19 cellular contexts compared by ENCODE assay signal in genomic region chr17:41360291-41360995, GRCh38. TPM values are rescaled to one million over a fixed set of nuclear protein-coding genes. Genes with fewer than 3 reads are reported as not detected.
DNase-seq lines count a peak whose midpoint lies in the region; ATAC-seq, FAIRE-seq and TF ChIP-seq lines count a peak whose summit lies in the region.
"Had no signal": no experiment of that assay in that cellular context is flagged by ENCODE, and none has a peak within 500 bp of the region (broad histone marks: within the 10 kb centered on the region; RNA-seq: fewer than 3 reads in every experiment).

No MANE protein-coding gene starts in this region.

- TF ChIP-seq POLR2A in A549 (IDR thresholded peaks at IDR 0.05; ENCODE audit: low read length) (no peak), vagina (IDR thresholded peaks at IDR 0.05) (no peak)

- H3K27me3 ChIP-seq in foreskin keratinocyte (no peaks in the 10 kb centered on the region), vagina (no peaks in the 10 kb centered on the region)
- H3K27me3 ChIP-seq: suprapubic skin had no signal

- H3K4me2 ChIP-seq in A549, result no peak overlapping the region

- H3K27ac ChIP-seq in A549 (no peak overlapping the region), foreskin keratinocyte (peak overlapping the region; percentile 92), vagina (no peak overlapping the region)
- H3K27ac ChIP-seq: coronary artery, suprapubic skin had no signal

- H3K36me3 ChIP-seq in vagina, result no peaks in the 10 kb centered on the region
- H3K36me3 ChIP-seq: suprapubic skin had no signal

- H3K4me3 ChIP-seq in A549, result no peak overlapping the region
- no peak overlapping the region for H3K4me3 ChIP-seq in vagina
- H3K4me3 ChIP-seq: coronary artery, K562, suprapubic skin had no signal

- DNase-seq in A549 (ENCODE audit: low read depth in 1 of 2, low spot score in 1 of 2) (no peak), HCEC 1CT (peak; percentile 50), T1000 (lab: John Stamatoyannopoulos, UW) (peak; percentile 56), foreskin keratinocyte (peak; percentile 69 to 89), left ventricle myocardium superior (no peak), vagina (ENCODE audit: extremely low spot score in 2 of 2) (no peak), sciatic nerve (ENCODE audit: low spot score) (no peak)
- DNase-seq: activated CD4-positive, alpha-beta T cell treated with anti-CD3 and anti-CD28 coated beads, Interleukin-2, amount 50 U/mL, for 1 hour; activated naive CD8-positive, alpha-beta T cell treated with anti-CD3 and anti-CD28 coated beads, Interleukin-2, amount 50 U/mL, for 24 hours; activated T-cell treated with anti-CD3 and anti-CD28 coated beads, Interleukin-2, amount 50 U/mL, for 48 hours; NCI-H1417; NCI-H2227 treated with DMSO at 0.1 percent for 48 hours; stimulated activated CD4-positive, alpha-beta T cell treated with anti-CD3 and anti-CD28 coated beads, Interleukin-1b, Interleukin-23, amount 100 ng/mL, for 48 hours had no signal

- TF ChIP-seq CTCF in A549 (IDR thresholded peaks at IDR 0.05) (no peak), foreskin keratinocyte (conservative IDR thresholded peaks at IDR 0.05) (no peak), vagina (IDR thresholded peaks at IDR 0.05) (no peak)

- TF ChIP-seq EP300 in A549 (IDR thresholded peaks at IDR 0.05), result no peak

- ATAC-seq in A549, result no peak; a peak in 1 of 6 replicates
- peak; percentile 38 for ATAC-seq in foreskin keratinocyte
- ATAC-seq in left ventricle myocardium superior, result no peak
- no peak for ATAC-seq in HG02970 (IDR thresholded peaks at IDR 0.05; ENCODE audit: low FRiP score, unreplicated experiment)
- ATAC-seq in sciatic nerve, result no peak
- ATAC-seq: activated naive CD8-positive, alpha-beta T cell treated with anti-CD3 and anti-CD28 coated beads, Interleukin-2, amount 50 U/mL, for 24 hours; K562 had no signal

- TF ChIP-seq RAD21 in A549 (conservative IDR thresholded peaks at IDR 0.05 in 1 of 2, IDR thresholded peaks at IDR 0.05 in 1 of 2), result no peak

- POLR2A ChIA-PET in A549 (lab: Yijun Ruan, JAX), result no interaction called here

- intact Hi-C loops in left ventricle myocardium superior (cut with micrococcal nuclease), result no loop called here
- intact Hi-C loops in vagina (cut with DNase I), result no loop called here
- intact Hi-C loops in sciatic nerve (cut with DNase I), result no loop called here

- 65% methylated on average over 5 of the region's 5 CpGs for WGBS in A549 (ENCODE audit: missing lambda C conversion rate)

- 0 out of 3 replicates have a peak, but pooled peaks cover 3% of the 10 kb centered on the region for H3K4me1 ChIP-seq in A549
- H3K4me1 ChIP-seq in foreskin keratinocyte, result peaks cover 8% of the 10 kb centered on the region
- H3K4me1 ChIP-seq in vagina, result no peaks in the 10 kb centered on the region
- H3K4me1 ChIP-seq: suprapubic skin had no signal

- FAIRE-seq in A549 (lab: Jason Lieb, UNC), result no peak

- H3K9me3 ChIP-seq in A549 (peaks cover 9% of the 10 kb centered on the region), vagina (no peaks in the 10 kb centered on the region)
- H3K9me3 ChIP-seq: suprapubic skin had no signal

- CTCF ChIA-PET in A549 (lab: Yijun Ruan, JAX), result interaction anchor here (0.6 to 1.5 kb wide), 5 partner anchors 31 to 191 kb away, joined by 3 to 4 read pairs (median 3); no protein-coding TSS in a partner anchor

TF ChIP-seq in A549, 52 proteins besides CTCF, POLR2A, EP300 and RAD21:
- TF ChIP-seq E2F6 (IDR thresholded peaks at IDR 0.05; ENCODE audit: borderline replicate concordance, low read depth) (0 out of 2 replicates have a peak, but pooled peaks have one; percentile 44), MAZ (IDR thresholded peaks at IDR 0.05; ENCODE audit: borderline replicate concordance, low read depth, low read length) (no peak)

RNA-seq across cellular contexts. Expression of gene KRT33B, which starts 9.2 kb away (rescaled TPM):
- polyA plus RNA-seq in A549 (2011; rRNA removed), result not detected in 2 replicates
- polyA plus RNA-seq in A549 (2012; cell fraction: cytosol; rRNA removed), result 0.05 and 0.06 TPM in 2 replicates
- polyA plus RNA-seq in A549 (2012; cell fraction: nucleus; rRNA removed), result 0.17 TPM in 1 of 2 replicates, not detected in the other
- 0.05 to 0.08 TPM in 2 of 3 replicates, not detected in the other for polyA plus RNA-seq in A549 (2017; fragmentation: RNase III; extraction: RNeasy Plus Mini Kit Qiagen cat#74134 plus additional on column Dnase treatment)
- polyA minus RNA-seq in A549 (2011; rRNA and poly(A)+ RNA removed), result not detected in 2 replicates
- total RNA-seq in foreskin keratinocyte, result 0.31 and 0.60 TPM in 2 replicates
- 0.32 and 0.57 TPM in 2 replicates for polyA plus RNA-seq in foreskin keratinocyte
- total RNA-seq in left ventricle myocardium superior, result not detected
- total RNA-seq in vagina, result not detected
- not detected for total RNA-seq in sciatic nerve
- total RNA-seq: K562, lung microvascular endothelial cell had no signal
- polyA plus RNA-seq: K562 had no signal

RNA-seq across cellular contexts. Expression of gene KRT33A, which starts 9.8 kb away (rescaled TPM):
- not detected in 2 replicates for polyA plus RNA-seq in A549 (2011; rRNA removed)
- polyA plus RNA-seq in A549 (2012; cell fraction: cytosol; rRNA removed), result not detected in 2 replicates
- polyA plus RNA-seq in A549 (2012; cell fraction: nucleus; rRNA removed), result not detected in 2 replicates
- not detected in 3 replicates for polyA plus RNA-seq in A549 (2017; fragmentation: RNase III; extraction: RNeasy Plus Mini Kit Qiagen cat#74134 plus additional on column Dnase treatment)
- not detected in 2 replicates for polyA minus RNA-seq in A549 (2011; rRNA and poly(A)+ RNA removed)
- not detected in 2 replicates for total RNA-seq in foreskin keratinocyte
- polyA plus RNA-seq in foreskin keratinocyte, result not detected in 2 replicates
- total RNA-seq in left ventricle myocardium superior, result not detected
- total RNA-seq in vagina, result 1.5 TPM
- not detected for total RNA-seq in sciatic nerve
- total RNA-seq: K562, lung microvascular endothelial cell had no signal
- polyA plus RNA-seq: K562 had no signal

RNA-seq across cellular contexts. Expression of gene KRT34, which starts 21.7 kb away (rescaled TPM):
- polyA plus RNA-seq in A549 (2011; rRNA removed) (0.09 TPM in 2 replicates), A549 (2017; fragmentation: RNase III; extraction: RNeasy Plus Mini Kit Qiagen cat#74134 plus additional on column Dnase treatment) (0.17 to 0.33 TPM (median 0.23 TPM) in 3 replicates), foreskin keratinocyte (12.5 and 21.0 TPM in 2 replicates)
- polyA plus RNA-seq in A549 (2012; cell fraction: cytosol; rRNA removed), result 0.32 and 0.40 TPM in 2 replicates
- polyA plus RNA-seq in A549 (2012; cell fraction: nucleus; rRNA removed), result 0.53 and 1.1 TPM in 2 replicates
- polyA minus RNA-seq in A549 (2011; rRNA and poly(A)+ RNA removed), result not detected in 2 replicates
- total RNA-seq in foreskin keratinocyte (11.8 and 20.8 TPM in 2 replicates), left ventricle myocardium superior (not detected), vagina (0.74 TPM), sciatic nerve (not detected)
- total RNA-seq: K562, lung microvascular endothelial cell had no signal
- polyA plus RNA-seq: K562 had no signal

RNA-seq across cellular contexts. Expression of gene KRT31, which starts 37.0 kb away (rescaled TPM):
- polyA plus RNA-seq in A549 (2011; rRNA removed), result not detected in 2 replicates
- not detected in 2 replicates for polyA plus RNA-seq in A549 (2012; cell fraction: cytosol; rRNA removed)
- not detected in 2 replicates for polyA plus RNA-seq in A549 (2012; cell fraction: nucleus; rRNA removed)
- polyA plus RNA-seq in A549 (2017; fragmentation: RNase III; extraction: RNeasy Plus Mini Kit Qiagen cat#74134 plus additional on column Dnase treatment), result not detected in 3 replicates
- polyA minus RNA-seq in A549 (2011; rRNA and poly(A)+ RNA removed), result not detected in 2 replicates
- total RNA-seq in foreskin keratinocyte, result 5.3 and 27.0 TPM in 2 replicates
- polyA plus RNA-seq in foreskin keratinocyte, result 8.3 and 39.4 TPM in 2 replicates
- not detected for total RNA-seq in left ventricle myocardium superior
- not detected for total RNA-seq in vagina
- total RNA-seq in sciatic nerve, result not detected
- total RNA-seq: K562, lung microvascular endothelial cell had no signal
- polyA plus RNA-seq: K562 had no signal

RNA-seq across cellular contexts. Expression of gene KRTAP17-1, which starts 44.9 kb away (rescaled TPM):
- polyA plus RNA-seq in A549 (2011; rRNA removed) (not detected in 2 replicates), A549 (2017; fragmentation: RNase III; extraction: RNeasy Plus Mini Kit Qiagen cat#74134 plus additional on column Dnase treatment) (not detected in 3 replicates), foreskin keratinocyte (not detected in 2 replicates)
- polyA plus RNA-seq in A549 (2012; cell fraction: cytosol; rRNA removed), result not detected in 2 replicates
- not detected in 2 replicates for polyA plus RNA-seq in A549 (2012; cell fraction: nucleus; rRNA removed)
- polyA minus RNA-seq in A549 (2011; rRNA and poly(A)+ RNA removed), result not detected in 2 replicates
- total RNA-seq in foreskin keratinocyte (not detected in 2 replicates), left ventricle myocardium superior (not detected), vagina (not detected), sciatic nerve (not detected)
- total RNA-seq: K562, lung microvascular endothelial cell had no signal
- polyA plus RNA-seq: esophagus, K562 had no signal

Comparison
In these comparisons a context has a peak if more than half of its experiments do, and no peak if none do; other contexts are left out.
1. DNase-seq: peak in HCEC 1CT (single experiment), T1000 (single experiment) and foreskin keratinocyte (2 of 2); none in A549 (0 of 2), left ventricle myocardium superior (single experiment), vagina (0 of 2) and sciatic nerve (single experiment).